8 cellular contexts compared by ENCODE assay signal in the genomic region with DNA sequence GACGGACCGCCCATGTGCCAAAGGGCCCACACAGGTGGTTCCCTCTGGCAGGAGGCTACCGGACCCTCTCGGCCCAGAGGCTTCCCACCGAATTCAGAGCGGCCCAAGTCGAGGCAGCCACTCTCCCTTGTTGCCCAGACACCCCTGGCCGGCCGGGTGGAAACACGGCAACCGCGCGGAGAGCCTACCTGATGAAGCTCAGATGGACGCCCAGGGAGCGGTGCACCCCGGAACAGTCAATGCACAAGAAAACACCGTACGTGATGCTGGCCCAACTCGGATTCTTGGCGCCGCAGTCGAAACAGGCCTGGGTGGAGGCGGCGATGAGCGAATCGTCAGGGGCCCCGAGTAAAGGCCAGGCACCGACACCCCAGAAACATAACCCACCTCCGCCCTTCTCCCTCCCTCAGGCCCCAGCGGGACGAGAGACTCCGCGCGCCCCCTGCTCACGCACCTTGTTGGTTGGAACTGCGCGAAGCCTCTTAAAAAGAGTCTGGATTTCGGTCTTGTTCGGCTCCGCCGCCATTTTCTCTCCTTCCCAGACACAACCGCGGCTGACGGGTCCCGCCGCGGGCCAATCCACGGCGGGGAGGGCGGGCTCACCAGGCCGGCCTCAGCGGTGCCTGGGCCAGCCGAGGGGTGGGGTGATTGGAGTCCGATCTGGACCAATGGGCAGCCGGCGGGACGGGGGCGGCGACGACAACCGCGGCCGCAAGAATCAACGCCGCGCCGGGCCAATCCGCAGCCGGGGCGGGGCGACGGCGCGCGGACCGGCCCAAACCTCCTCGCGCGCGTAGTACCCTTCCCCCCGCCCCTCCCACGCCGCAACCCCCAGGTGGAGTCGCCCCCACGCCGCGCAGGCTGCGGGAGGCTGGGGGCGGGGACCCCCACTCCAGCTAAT. TPM values are rescaled to one million over a fixed set of nuclear protein-coding genes. Genes with fewer than 3 reads are reported as not detected.
DNase-seq lines count a peak whose midpoint lies in the region; ATAC-seq and TF ChIP-seq lines count a peak whose summit lies in the region.

TSS of gene ARFGAP2 (minus strand) at position 552 of the 901 bp plus-strand sequence. CDS start at position 526, 26 bp downstream.

- peak within 1 kb of the TSS; percentile 85 to 97 (median 92) for H3K4me3 ChIP-seq in right lobe of liver

- peak within 1 kb of the TSS; percentile 97 for H3K27ac Mint-ChIP-seq in CD4-positive, alpha-beta T cell

- POLR2A ChIA-PET in CD4-positive, alpha-beta T cell (lab: Charles Lee), result interaction anchor here (0.6 to 3.8 kb wide), 11 partner anchors 11 to 278 kb away, joined by 3 to 47 read pairs (median 5); partner anchors contain the start of genes ACP2, DDB2, MADD and PACSIN3

- peak; percentile 42 for TF ChIP-seq POLR2A in right lobe of liver (IDR thresholded peaks at IDR 0.05)

- peak within 1 kb of the TSS; percentile 90 for H3K27ac ChIP-seq in CD4-positive, alpha-beta T cell (ENCODE audit: low read depth, low read length)
- H3K27ac ChIP-seq in right lobe of liver, result peak within 1 kb of the TSS; percentile 96 to 98 (median 96)

- H3K4me1 Mint-ChIP-seq in CD4-positive, alpha-beta T cell (ENCODE audit: low read depth), result peaks cover 54% of the 10 kb centered on the region

- peaks cover 5% of the 10 kb centered on the region for H3K27me3 Mint-ChIP-seq in CD4-positive, alpha-beta T cell

- ATAC-seq in CD4-positive, alpha-beta T cell (ENCODE audit: poor library complexity), result peak; percentile 88
- ATAC-seq in GM19438 (IDR thresholded peaks at IDR 0.05; ENCODE audit: low read depth, unreplicated experiment) (peak; percentile 79), HG03571 (IDR thresholded peaks at IDR 0.05; ENCODE audit: unreplicated experiment) (peak; percentile 79), right lobe of liver (peak; percentile 85 to 92 (median 87))

- H3K9me3 ChIP-seq in CD4-positive, alpha-beta T cell (ENCODE audit: control insufficient read depth, low read length), result no peaks in the 10 kb centered on the region
- no peaks in the 10 kb centered on the region for H3K9me3 ChIP-seq in right lobe of liver

- H3K27me3 ChIP-seq in CD4-positive, alpha-beta T cell (ENCODE audit: control insufficient read depth, insufficient read depth, low read length), result no peaks in the 10 kb centered on the region
- H3K27me3 ChIP-seq in right lobe of liver, result no peaks in the 10 kb centered on the region

- peaks cover 0 to 56% (median 11%) of the 10 kb centered on the region in 4 donors for H3K4me1 ChIP-seq in right lobe of liver

- CTCF ChIA-PET in CD4-positive, alpha-beta T cell (lab: Charles Lee), result interaction anchor here (1.3 to 3.1 kb wide), 4 partner anchors 10 to 83 kb away, joined by 3 to 13 read pairs (median 8); partner anchors contain the start of gene DDB2

- peak within 1 kb of the TSS; percentile 99 for H3K4me3 Mint-ChIP-seq in CD4-positive, alpha-beta T cell

- no peak for TF ChIP-seq CTCF in CD4-positive, alpha-beta T cell (IDR thresholded peaks at IDR 0.05)
- TF ChIP-seq CTCF in right lobe of liver (IDR thresholded peaks at IDR 0.05), result no peak

- peaks cover 0 to 30% (median 11%) of the 10 kb centered on the region in 4 donors for H3K36me3 ChIP-seq in right lobe of liver

- H3K9me3 Mint-ChIP-seq in CD4-positive, alpha-beta T cell, result no peaks in the 10 kb centered on the region

- 0% methylated on average over 35 of the region's 89 CpGs for WGBS in right lobe of liver (ENCODE audit: insufficient coverage, low coverage, low lambda C conversion rate, missing lambda C conversion rate)

- intact Hi-C loops in CD4-positive, alpha-beta T cell (cut with DNase I, micrococcal nuclease), result loop anchor here (1.0 to 10.0 kb wide), 13 partner anchors 38 to 671 kb away; partner anchors contain the start of genes DDB2 (in 2 of the 2), PSMC3 (in 2 of the 2), ACP2 (in 1 of the 2) and ARHGAP1 (in 1 of the 2)
- intact Hi-C loops in right lobe of liver (cut with DNase I), result no loop called here

- peak; percentile 89 to 96 (median 94) for DNase-seq in CD4-positive, alpha-beta T cell
- DNase-seq in NCI-H774 (lab: John Stamatoyannopoulos, UW) (peak; percentile 96), dermis blood vessel endothelial cell (peak; percentile 98), right lobe of liver (peak; percentile 98 to 99 (median 98))
- peak; percentile 95 for DNase-seq in activated CD4-positive, alpha-beta T cell treated with anti-CD3 and anti-CD28 coated beads, Interleukin-2, amount 50 U/mL, for 48 hours
- peak; percentile 96 for DNase-seq in stimulated activated CD4-positive, alpha-beta T cell treated with anti-CD3 and anti-CD28 coated beads, Interleukin-4, amount 100 ng/mL, for 24 hours

- peaks cover 42% of the 10 kb centered on the region for H3K36me3 Mint-ChIP-seq in CD4-positive, alpha-beta T cell (ENCODE audit: low read depth)

RNA-seq across cellular contexts. Expression of gene ARFGAP2, which starts in this region (rescaled TPM):
- 100 to 1,000 TPM; 161 to 174 TPM for total RNA-seq in CD4-positive, alpha-beta T cell
- total RNA-seq in dermis blood vessel endothelial cell (132 and 177 TPM in 2 replicates), right lobe of liver (10 to 100 TPM; 37.7 to 64.4 (median 62.1) TPM)

Comparison
In these comparisons a context has a peak if more than half of its experiments do, and no peak if none do; other contexts are left out.
1. Peak in every context shown above with its lines: DNase-seq, ATAC-seq, H3K4me3 ChIP-seq and H3K27ac ChIP-seq.
2. intact Hi-C loops: an anchor here in CD4-positive, alpha-beta T cell (1.0 to 10.0 kb wide); none called in right lobe of liver.